In genomic region chr3:46057716-46058115, GRCh38 we compare ENCODE assay signal across 8 cellular contexts. TPM values are rescaled to one million over a fixed set of nuclear protein-coding genes. Genes with fewer than 3 reads are reported as not detected.
"Had no signal": no experiment of that assay in that cellular context is flagged by ENCODE, and none has a peak within 500 bp of the region (broad histone marks: within the 10 kb centered on the region; RNA-seq: fewer than 3 reads in every experiment).

No MANE protein-coding gene starts in this region.

- ATAC-seq: HepG2 had no signal

- DNase-seq: IMR-90, KBM-7 had no signal

- FAIRE-seq: HepG2, HTR-8/SVneo had no signal

- H3K27ac ChIP-seq: HL-60 had no signal

RNA-seq across cellular contexts. Expression of gene XCR1, which starts 30.4 kb away (rescaled TPM):
- total RNA-seq: HepG2, HT-29, HT1080, IMR-90 had no signal
- polyA plus RNA-seq: HepG2, IgD-negative memory B cell, IMR-90 had no signal
